Comparison of ENCODE assay signal across 7 cellular contexts in genomic region chr12:118404876-118405521, GRCh38. TPM values are rescaled to one million over a fixed set of nuclear protein-coding genes. Genes with fewer than 3 reads are reported as not detected.
DNase-seq lines count a peak whose midpoint lies in the region; ATAC-seq and TF ChIP-seq lines count a peak whose summit lies in the region.

No MANE protein-coding gene starts in this region.

- POLR2A ChIA-PET in SK-N-SH (lab: Yijun Ruan, JAX) = interaction anchor here (0.7 kb wide), 1 partner anchor 16 kb away, joined by 3 read pairs; no protein-coding TSS in a partner anchor

- 33% methylated on average over 4 of the region's 4 CpGs for WGBS in SK-N-SH (ENCODE audit: low lambda C conversion rate)

- peak; percentile 85 for TF ChIP-seq RAD21 in SK-N-SH (IDR thresholded peaks at IDR 0.05; ENCODE audit: low read length)

- no peaks in the 10 kb centered on the region for H3K9me2 ChIP-seq in SK-N-SH

- no peak overlapping the region for H3K4me2 ChIP-seq in SK-N-SH

- H3K27me3 ChIP-seq in SK-N-SH (ENCODE audit: insufficient read depth) = no peaks in the 10 kb centered on the region

- intact Hi-C loops in left cardiac atrium (cut with DNase I) = loop anchor here (5.0 to 10.0 kb wide), 5 partner anchors 202 to 1010 kb away; no protein-coding TSS in a partner anchor
- intact Hi-C loops in sciatic nerve (cut with DNase I) = no loop called here

- H3K27ac ChIP-seq in SK-N-SH (ENCODE audit: low read depth in 2 of 2, low read length in 1 of 2) = no peak overlapping the region

- H3K79me2 ChIP-seq in SK-N-SH (ENCODE audit: insufficient read depth) = no peaks in the 10 kb centered on the region

- TF ChIP-seq CTCF in GM12873 (IDR thresholded peaks at IDR 0.05; ENCODE audit: insufficient read depth, low read depth, low read length, missing control alignments) = peak; percentile 72
- peak; percentile 92 for TF ChIP-seq CTCF in SK-N-SH (IDR thresholded peaks at IDR 0.05)

- H4K20me1 ChIP-seq in SK-N-SH (ENCODE audit: insufficient read depth) = 0 out of 2 replicates have a peak, but pooled peaks cover 4% of the 10 kb centered on the region

- H2AFZ ChIP-seq in SK-N-SH (ENCODE audit: low read depth) = no peak overlapping the region

- peaks cover 56 to 69% of the 10 kb centered on the region in 2 experiments for H3K36me3 ChIP-seq in SK-N-SH (replicated peaks in 1 of 2; ENCODE audit: control insufficient read depth in 1 of 2, insufficient read depth in 2 of 2, low read length in 1 of 2)

- H3K4me1 ChIP-seq in SK-N-SH (ENCODE audit: control insufficient read depth in 1 of 2, insufficient read depth in 2 of 2, low read depth in 1 of 2, low read length in 1 of 2) = no peaks in the 10 kb centered on the region; a peak in 1 of 4 replicates

- no peak for TF ChIP-seq EP300 in SK-N-SH (IDR thresholded peaks at IDR 0.05; ENCODE audit: borderline replicate concordance in 1 of 2, low read depth in 1 of 2, low read length in 1 of 2)

- H3K4me3 ChIP-seq in SK-N-SH (ENCODE audit: low read depth in 2 of 2, low read length in 1 of 2) = no peak overlapping the region; a peak in 1 of 4 replicates

- H3F3A ChIP-seq in SK-N-SH (replicated peaks; ENCODE audit: insufficient read depth) = peaks cover 6% of the 10 kb centered on the region

- ATAC-seq in left cardiac atrium = peak in 1 of 2 donors; percentile 47
- ATAC-seq in sciatic nerve = peak; percentile 62
- no peak for ATAC-seq in HG03139 (IDR thresholded peaks at IDR 0.05; ENCODE audit: unreplicated experiment)

- no peaks in the 10 kb centered on the region for H3K9me3 ChIP-seq in SK-N-SH

- DNase-seq in LHCN-M2 (ENCODE audit: low read depth) (peak; percentile 59), SK-N-SH (peak; percentile 44), left cardiac atrium (peak; percentile 72), sciatic nerve (ENCODE audit: low spot score) (peak; percentile 85)
- peak; percentile 61 for DNase-seq in activated naive CD4-positive, alpha-beta T cell treated with anti-CD3 and anti-CD28 coated beads, Interleukin-2, amount 50 U/mL, for 16 hours

- no peak overlapping the region for H3K9ac ChIP-seq in SK-N-SH

- CTCF ChIA-PET in SK-N-SH (lab: Yijun Ruan, JAX) = interaction anchor here (0.6 to 3.4 kb wide), 35 partner anchors 7 to 1713 kb away, joined by 3 to 24 read pairs (median 4); partner anchors contain the start of gene SUDS3

TF ChIP-seq in SK-N-SH, 30 proteins besides CTCF, POLR2A, EP300 and RAD21:
- TF ChIP-seq PBX3 (IDR thresholded peaks at IDR 0.05) = no peak
- peak; percentile 53 for TF ChIP-seq SMC3 (IDR thresholded peaks at IDR 0.05; ENCODE audit: low read depth, low read length)
TF ChIP-seq in SK-N-SH: peak in this region for 1.

RNA-seq across cellular contexts. Expression of gene SUDS3, which starts 28.6 kb away (rescaled TPM):
- total RNA-seq in LHCN-M2 (2014; rRNA removed) = 30.4 and 33.0 TPM in 2 replicates
- 9.9 TPM for polyA plus RNA-seq in LHCN-M2 (2012)
- polyA plus RNA-seq in SK-N-SH (2012; rRNA removed) = 15.0 and 21.8 TPM in 2 replicates
- 17.4 and 17.5 TPM in 2 replicates for polyA plus RNA-seq in SK-N-SH (2012; cell fraction: cytosol; rRNA removed)
- 46.3 and 50.3 TPM in 2 replicates for polyA plus RNA-seq in SK-N-SH (2012; cell fraction: nucleus; rRNA removed)
- 10 to 100 TPM; 18.1 to 19.7 TPM for total RNA-seq in left cardiac atrium
- total RNA-seq in sciatic nerve = 38.2 TPM

RNA-seq across cellular contexts. Expression of gene TAOK3, which starts 32.3 kb away (rescaled TPM):
- total RNA-seq in LHCN-M2 (2014; rRNA removed) = 21.2 and 21.9 TPM in 2 replicates
- 15.1 TPM for polyA plus RNA-seq in LHCN-M2 (2012)
- polyA plus RNA-seq in SK-N-SH (2012; rRNA removed) = 18.1 and 20.6 TPM in 2 replicates
- 23.6 and 26.1 TPM in 2 replicates for polyA plus RNA-seq in SK-N-SH (2012; cell fraction: cytosol; rRNA removed)
- 24.4 and 31.0 TPM in 2 replicates for polyA plus RNA-seq in SK-N-SH (2012; cell fraction: nucleus; rRNA removed)
- total RNA-seq in left cardiac atrium = 10 to 100 TPM; 15.0 to 23.1 TPM
- total RNA-seq in sciatic nerve = 44.1 TPM
